Comparison of ENCODE assay signal across 12 cellular contexts in the genomic region with DNA sequence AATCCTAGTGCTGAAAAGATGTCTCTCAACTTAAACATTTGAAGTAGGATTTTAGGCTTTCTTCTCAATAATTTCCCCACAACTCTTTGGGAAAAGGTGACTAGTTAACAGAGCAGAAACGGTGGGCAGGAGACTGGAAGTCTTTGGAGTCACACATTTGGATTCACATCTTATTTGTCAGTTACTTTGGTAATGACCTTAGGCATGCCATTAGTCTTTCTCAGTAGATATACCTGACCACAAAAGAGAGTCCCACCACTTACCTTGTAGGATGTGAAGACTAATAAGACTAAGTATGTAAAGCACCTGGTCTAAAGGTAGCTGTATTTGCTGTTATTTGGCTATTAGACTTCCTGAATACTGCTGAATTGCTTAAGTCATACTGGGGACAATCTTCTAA. TPM values are rescaled to one million over a fixed set of nuclear protein-coding genes. Genes with fewer than 3 reads are reported as not detected.
DNase-seq lines count a peak whose midpoint lies in the region; ATAC-seq, FAIRE-seq and TF ChIP-seq lines count a peak whose summit lies in the region.
"Had no signal": no experiment of that assay in that cellular context is flagged by ENCODE, and none has a peak within 500 bp of the region (broad histone marks: within the 10 kb centered on the region; RNA-seq: fewer than 3 reads in every experiment).

No MANE protein-coding gene starts in this region.

- H2AFZ ChIP-seq in Karpas-422 (ENCODE audit: low read length) (no peak overlapping the region), astrocyte (ENCODE audit: low read depth, low read length) (no peak overlapping the region)

- DNase-seq in Karpas-422, result no peak
- DNase-seq in astrocyte (ENCODE audit: low read depth), result no peak
- no peak for DNase-seq in lower lobe of right lung
- no peak for DNase-seq in substantia nigra (lab: John Stamatoyannopoulos, UW)
- DNase-seq in 8988T, result no peak
- DNase-seq in sciatic nerve (ENCODE audit: low spot score), result no peak
- no peak for DNase-seq in activated CD4-positive, alpha-beta T cell treated with anti-CD3 and anti-CD28 coated beads, Interleukin-2, amount 50 U/mL, for 1 hour
- DNase-seq: activated CD8-positive, alpha-beta memory T cell treated with anti-CD3 and anti-CD28 coated beads, Interleukin-2, amount 50 U/mL, for 48 hours; anterior cingulate cortex; naive thymus-derived CD4-positive, alpha-beta T cell; stimulated activated CD8-positive, alpha-beta memory T cell treated with anti-CD3 and anti-CD28 coated beads, Interleukin-4, amount 100 ng/mL, for 48 hours had no signal

- peak overlapping the region; percentile 21; the same call in 1 of the 2 replicates for H3K27ac ChIP-seq in Karpas-422 (ENCODE audit: low read length)
- peak overlapping the region; percentile 90 for H3K27ac ChIP-seq in astrocyte (ENCODE audit: low read depth, low read length)
- peak overlapping the region; percentile 60 for H3K27ac ChIP-seq in lower lobe of right lung
- peak overlapping the region; percentile 2 for H3K27ac ChIP-seq in substantia nigra (ENCODE audit: low read depth, low read length, poor library complexity, severe bottlenecking)

- ATAC-seq in lower lobe of right lung (no peak), sciatic nerve (no peak), GM19467 (IDR thresholded peaks at IDR 0.05; ENCODE audit: unreplicated experiment) (no peak)
- ATAC-seq: naive thymus-derived CD4-positive, alpha-beta T cell had no signal

- H3K9me2 ChIP-seq in Karpas-422 (replicated peaks; ENCODE audit: insufficient read depth, low read length), result no peaks in the 10 kb centered on the region

- no peaks in the 10 kb centered on the region for H3K27me3 ChIP-seq in Karpas-422 (ENCODE audit: low read length)
- H3K27me3 ChIP-seq in astrocyte (ENCODE audit: insufficient read depth, low read length), result no peaks in the 10 kb centered on the region
- H3K27me3 ChIP-seq in lower lobe of right lung (ENCODE audit: low read depth), result no peaks in the 10 kb centered on the region

- FAIRE-seq in astrocyte (lab: Jason Lieb, UNC), result no peak

- peaks cover 49% of the 10 kb centered on the region for H3K4me1 Mint-ChIP-seq in astrocyte (ENCODE audit: low read depth, unreplicated experiment)

- no peaks in the 10 kb centered on the region for H3K9me3 ChIP-seq in Karpas-422 (ENCODE audit: low read length)
- H3K9me3 ChIP-seq in astrocyte (ENCODE audit: insufficient read depth, low read depth, low read length), result no peaks in the 10 kb centered on the region
- H3K9me3 ChIP-seq in lower lobe of right lung, result no peaks in the 10 kb centered on the region

- H3K9ac ChIP-seq in Karpas-422 (ENCODE audit: low read length) (no peak overlapping the region), astrocyte (ENCODE audit: low read length) (peak overlapping the region; percentile 65)

- peaks cover 22% of the 10 kb centered on the region for H3K36me3 Mint-ChIP-seq in astrocyte (ENCODE audit: low read depth, unreplicated experiment)

- TF ChIP-seq CTCF in astrocyte (IDR thresholded peaks at IDR 0.05; ENCODE audit: insufficient read depth, low read depth, low read length) (no peak), lower lobe of right lung (IDR thresholded peaks at IDR 0.05) (no peak)

- no peak overlapping the region for H3K4me2 ChIP-seq in Karpas-422 (ENCODE audit: low read depth, low read length, poor library complexity, severe bottlenecking)
- peak overlapping the region; percentile 78 for H3K4me2 ChIP-seq in astrocyte (ENCODE audit: low read length)

- H3K27me3 Mint-ChIP-seq in astrocyte (ENCODE audit: low read depth, unreplicated experiment), result no peaks in the 10 kb centered on the region
- H3K27me3 Mint-ChIP-seq: naive thymus-derived CD4-positive, alpha-beta T cell had no signal

- peaks cover 35% of the 10 kb centered on the region for H3K36me3 ChIP-seq in Karpas-422 (ENCODE audit: insufficient read depth, low read length)
- H3K36me3 ChIP-seq in astrocyte (ENCODE audit: insufficient read depth, low read length), result peaks cover 3% of the 10 kb centered on the region
- peaks cover 4% of the 10 kb centered on the region for H3K36me3 ChIP-seq in lower lobe of right lung

- H3K4me3 ChIP-seq in Karpas-422 (ENCODE audit: low read length) (no peak overlapping the region), astrocyte (ENCODE audit: insufficient read depth, low read depth, low read length) (peak overlapping the region; percentile 24), lower lobe of right lung (no peak overlapping the region)

- peak overlapping the region; percentile 83 for H3K27ac Mint-ChIP-seq in astrocyte (ENCODE audit: unreplicated experiment)
- H3K27ac Mint-ChIP-seq: naive thymus-derived CD4-positive, alpha-beta T cell had no signal

- H4K20me1 ChIP-seq in Karpas-422 (ENCODE audit: insufficient read depth, low read depth, low read length) (no peaks in the 10 kb centered on the region), astrocyte (ENCODE audit: insufficient read depth, low read length) (peaks cover 25% of the 10 kb centered on the region)

- no peaks in the 10 kb centered on the region for H3K9me3 Mint-ChIP-seq in astrocyte (ENCODE audit: unreplicated experiment)

- peaks cover 95% of the 10 kb centered on the region for H3K79me2 ChIP-seq in Karpas-422 (ENCODE audit: low read length)
- H3K79me2 ChIP-seq in astrocyte (ENCODE audit: insufficient read depth, low read length), result peaks cover 41% of the 10 kb centered on the region

- intact Hi-C loops in lower lobe of right lung (cut with DNase I), result no loop called here
- intact Hi-C loops in sciatic nerve (cut with DNase I), result no loop called here

- no peak overlapping the region for H3K4me3 Mint-ChIP-seq in astrocyte (ENCODE audit: unreplicated experiment)
- H3K4me3 Mint-ChIP-seq: naive thymus-derived CD4-positive, alpha-beta T cell had no signal

- peaks cover 55% of the 10 kb centered on the region for H3K4me1 ChIP-seq in Karpas-422 (ENCODE audit: low read length)
- H3K4me1 ChIP-seq in astrocyte (ENCODE audit: insufficient read depth, low read length), result peaks cover 44% of the 10 kb centered on the region
- H3K4me1 ChIP-seq in lower lobe of right lung, result peaks cover 24% of the 10 kb centered on the region

RNA-seq across cellular contexts. Expression of gene DAP, which starts 35.4 kb away (rescaled TPM):
- total RNA-seq in Karpas-422 (2014; rRNA removed; shearing (Covaris generic); ENCODE audit: low replicate concordance), result 33.8 and 42.6 TPM in 2 replicates
- total RNA-seq in astrocyte, result 230 and 239 TPM in 2 replicates
- total RNA-seq in lower lobe of right lung, result 89.8 TPM
- total RNA-seq in sciatic nerve, result 65.4 TPM

Comparison
In these comparisons a context has a peak if more than half of its experiments do, and no peak if none do; other contexts are left out.
1. H3K27ac ChIP-seq: peak in every context shown above with its lines; median percentile 90 in astrocyte; 60 in lower lobe of right lung; 21 in Karpas-422; 2 in substantia nigra.